In genomic region chr19:3818479-3818878, GRCh38 we compare ENCODE assay signal across 14 cellular contexts. TPM values are rescaled to one million over a fixed set of nuclear protein-coding genes. Genes with fewer than 3 reads are reported as not detected.
DNase-seq lines count a peak whose midpoint lies in the region; ATAC-seq and TF ChIP-seq lines count a peak whose summit lies in the region.
"Had no signal": no experiment of that assay in that cellular context is flagged by ENCODE, and none has a peak within 500 bp of the region (broad histone marks: within the 10 kb centered on the region; RNA-seq: fewer than 3 reads in every experiment).

No MANE protein-coding gene starts in this region.

- DNase-seq in activated CD8-positive, alpha-beta memory T cell treated with anti-CD3 and anti-CD28 coated beads for 24 hours: peak; percentile 63
- DNase-seq in activated CD8-positive, alpha-beta memory T cell treated with anti-CD3 and anti-CD28 coated beads, Interleukin-2, amount 10 ng/mL, durations not matched to agents 7 days and 5 days: no peak
- DNase-seq in RWPE1 (ENCODE audit: low spot score) (peak; percentile 20), foreskin melanocyte (peak; percentile 68), left cardiac atrium (no peak), germinal center (ENCODE audit: low spot score) (no peak)
- DNase-seq in stimulated activated naive B cell treated with anti-CD40 and anti-IgM and Interleukin-4, amounts not matched to agents 10 μg/mL and 1 μg/mL and 100 μg/mL, for 72 hours: no peak
- DNase-seq: amniotic stem cell, NCI-H1092 treated with DMSO at 0.1 percent for 48 hours, SJCRH30 had no signal

- intact Hi-C loops in left cardiac atrium (cut with DNase I): no loop called here

- H3K27ac Mint-ChIP-seq in activated CD8-positive, alpha-beta memory T cell treated with anti-CD3 and anti-CD28 coated beads, Interleukin-2, amount 10 ng/mL, durations not matched to agents 7 days and 5 days: no peak overlapping the region
- H3K27ac Mint-ChIP-seq in stimulated activated naive B cell treated with anti-CD40 and anti-IgM and Interleukin-4, amounts not matched to agents 10 μg/mL and 1 μg/mL and 100 μg/mL, for 72 hours: peak overlapping the region; percentile 42

- H3K9me3 Mint-ChIP-seq in activated CD8-positive, alpha-beta memory T cell treated with anti-CD3 and anti-CD28 coated beads, Interleukin-2, amount 10 ng/mL, durations not matched to agents 7 days and 5 days (ENCODE audit: low read depth): no peaks in the 10 kb centered on the region
- H3K9me3 Mint-ChIP-seq in stimulated activated naive B cell treated with anti-CD40 and anti-IgM and Interleukin-4, amounts not matched to agents 10 μg/mL and 1 μg/mL and 100 μg/mL, for 72 hours: peaks cover 0 to 1% of the 10 kb centered on the region in 2 donors

- H3K36me3 Mint-ChIP-seq in activated CD8-positive, alpha-beta memory T cell treated with anti-CD3 and anti-CD28 coated beads, Interleukin-2, amount 10 ng/mL, durations not matched to agents 7 days and 5 days: peaks cover 1% of the 10 kb centered on the region
- peaks cover 1 to 2% of the 10 kb centered on the region in 2 donors for H3K36me3 Mint-ChIP-seq in stimulated activated naive B cell treated with anti-CD40 and anti-IgM and Interleukin-4, amounts not matched to agents 10 μg/mL and 1 μg/mL and 100 μg/mL, for 72 hours

- no peak overlapping the region for H3K27ac ChIP-seq in RWPE1
- H3K27ac ChIP-seq: C4-2B, parathyroid adenoma, SJCRH30 had no signal

- CTCF ChIA-PET in activated CD8-positive, alpha-beta memory T cell treated with anti-CD3 and anti-CD28 coated beads, Interleukin-2, amount 10 ng/mL, durations not matched to agents 7 days and 5 days (lab: Charles Lee): interaction anchor here (0.8 to 2.6 kb wide), 9 partner anchors 9 to 321 kb away, joined by 3 to 16 read pairs (median 4); partner anchors contain the start of genes APBA3 and MRPL54
- CTCF ChIA-PET in RWPE1 (lab: Yijun Ruan, JAX): interaction anchor here (1.4 kb wide), 1 partner anchor 31 kb away, joined by 5 read pairs; no protein-coding TSS in a partner anchor

- no peak overlapping the region for H3K4me3 Mint-ChIP-seq in activated CD8-positive, alpha-beta memory T cell treated with anti-CD3 and anti-CD28 coated beads, Interleukin-2, amount 10 ng/mL, durations not matched to agents 7 days and 5 days
- H3K4me3 Mint-ChIP-seq in stimulated activated naive B cell treated with anti-CD40 and anti-IgM and Interleukin-4, amounts not matched to agents 10 μg/mL and 1 μg/mL and 100 μg/mL, for 72 hours: peak overlapping the region in 1 of 2 donors; percentile 43

- peaks cover 31% of the 10 kb centered on the region for H3K4me1 Mint-ChIP-seq in activated CD8-positive, alpha-beta memory T cell treated with anti-CD3 and anti-CD28 coated beads, Interleukin-2, amount 10 ng/mL, durations not matched to agents 7 days and 5 days
- peaks cover 26 to 62% of the 10 kb centered on the region in 2 donors for H3K4me1 Mint-ChIP-seq in stimulated activated naive B cell treated with anti-CD40 and anti-IgM and Interleukin-4, amounts not matched to agents 10 μg/mL and 1 μg/mL and 100 μg/mL, for 72 hours

- TF ChIP-seq CTCF in RWPE1 (conservative IDR thresholded peaks at IDR 0.05; ENCODE audit: low read depth): no peak

- POLR2A ChIA-PET in RWPE1 (lab: Yijun Ruan, JAX; ENCODE audit: low non-redundant PET): no interaction called here

- no peak for ATAC-seq in activated CD8-positive, alpha-beta memory T cell treated with anti-CD3 and anti-CD28 coated beads, Interleukin-2, amount 10 ng/mL, durations not matched to agents 7 days and 5 days
- peak; percentile 73 to 81 for ATAC-seq in stimulated activated naive B cell treated with anti-CD40 and anti-IgM and Interleukin-4, amounts not matched to agents 10 μg/mL and 1 μg/mL and 100 μg/mL, for 72 hours (replicated peaks)
- ATAC-seq in HG02884 (IDR thresholded peaks at IDR 0.05; ENCODE audit: unreplicated experiment): no peak
- ATAC-seq in left cardiac atrium: no peak

- H3K27me3 Mint-ChIP-seq in activated CD8-positive, alpha-beta memory T cell treated with anti-CD3 and anti-CD28 coated beads, Interleukin-2, amount 10 ng/mL, durations not matched to agents 7 days and 5 days: no peaks in the 10 kb centered on the region
- H3K27me3 Mint-ChIP-seq in stimulated activated naive B cell treated with anti-CD40 and anti-IgM and Interleukin-4, amounts not matched to agents 10 μg/mL and 1 μg/mL and 100 μg/mL, for 72 hours: no peaks in the 10 kb centered on the region

RNA-seq across cellular contexts. Expression of gene MATK, which starts 32.3 kb away (rescaled TPM):
- 10 to 100 TPM; 26.8 to 30.8 TPM for total RNA-seq in activated CD8-positive, alpha-beta memory T cell treated with anti-CD3 and anti-CD28 coated beads, Interleukin-2, amount 10 ng/mL, durations not matched to agents 7 days and 5 days
- 1 to 10 TPM in 1 of 2 donors, under 1 TPM in 1; 0.92 to 1.4 TPM for total RNA-seq in left cardiac atrium
- total RNA-seq: SJCRH30 had no signal

RNA-seq across cellular contexts. Expression of gene RAX2, which starts 46.5 kb away (rescaled TPM):
- not detected for total RNA-seq in activated CD8-positive, alpha-beta memory T cell treated with anti-CD3 and anti-CD28 coated beads, Interleukin-2, amount 10 ng/mL, durations not matched to agents 7 days and 5 days
- total RNA-seq in left cardiac atrium: not detected
- total RNA-seq: SJCRH30, subcutaneous adipose tissue had no signal

RNA-seq across cellular contexts. Expression of gene ZFR2, which starts 50.4 kb away (rescaled TPM):
- under 1 TPM; 0.26 TPM for total RNA-seq in activated CD8-positive, alpha-beta memory T cell treated with anti-CD3 and anti-CD28 coated beads, Interleukin-2, amount 10 ng/mL, durations not matched to agents 7 days and 5 days
- under 1 TPM; 0.29 to 0.35 TPM for total RNA-seq in left cardiac atrium
- total RNA-seq: SJCRH30, subcutaneous adipose tissue had no signal

RNA-seq across cellular contexts. Expression of gene MRPL54, which starts 56.0 kb away (rescaled TPM):
- 10 to 100 TPM; 74.0 to 89.8 TPM for total RNA-seq in activated CD8-positive, alpha-beta memory T cell treated with anti-CD3 and anti-CD28 coated beads, Interleukin-2, amount 10 ng/mL, durations not matched to agents 7 days and 5 days
- total RNA-seq in left cardiac atrium: 10 to 100 TPM; 63.6 to 68.9 TPM

RNA-seq across cellular contexts. Expression of gene APBA3, which starts 57.0 kb away (rescaled TPM):
- 10 to 100 TPM; 50.3 to 65.5 TPM for total RNA-seq in activated CD8-positive, alpha-beta memory T cell treated with anti-CD3 and anti-CD28 coated beads, Interleukin-2, amount 10 ng/mL, durations not matched to agents 7 days and 5 days
- 10 to 100 TPM; 12.6 to 12.7 TPM for total RNA-seq in left cardiac atrium

Comparison
In these comparisons a context has a peak if more than half of its experiments do, and no peak if none do; other contexts are left out.
1. DNase-seq: peak in activated CD8-positive, alpha-beta memory T cell treated with anti-CD3 and anti-CD28 coated beads for 24 hours (single experiment), RWPE1 (single experiment) and foreskin melanocyte (single experiment); none in activated CD8-positive, alpha-beta memory T cell treated with anti-CD3 and anti-CD28 coated beads, Interleukin-2, amount 10 ng/mL, durations not matched to agents 7 days and 5 days (single experiment), stimulated activated naive B cell treated with anti-CD40 and anti-IgM and Interleukin-4, amounts not matched to agents 10 μg/mL and 1 μg/mL and 100 μg/mL, for 72 hours (single experiment), left cardiac atrium (single experiment) and germinal center (single experiment).
2. ATAC-seq: peak in stimulated activated naive B cell treated with anti-CD40 and anti-IgM and Interleukin-4, amounts not matched to agents 10 μg/mL and 1 μg/mL and 100 μg/mL, for 72 hours (2 of 2); none in activated CD8-positive, alpha-beta memory T cell treated with anti-CD3 and anti-CD28 coated beads, Interleukin-2, amount 10 ng/mL, durations not matched to agents 7 days and 5 days (single experiment), HG02884 (single experiment) and left cardiac atrium (0 of 2).
3. RNA of gene MATK, which starts 32.3 kb away (total RNA-seq): 26.8 to 30.8 TPM in activated CD8-positive, alpha-beta memory T cell treated with anti-CD3 and anti-CD28 coated beads, Interleukin-2, amount 10 ng/mL, durations not matched to agents 7 days and 5 days; 0.92 to 1.4 TPM in left cardiac atrium; every median in the first group is over 10 times any median in the second.